Comparison of ENCODE assay signal across 1 cellular context in the genomic region with DNA sequence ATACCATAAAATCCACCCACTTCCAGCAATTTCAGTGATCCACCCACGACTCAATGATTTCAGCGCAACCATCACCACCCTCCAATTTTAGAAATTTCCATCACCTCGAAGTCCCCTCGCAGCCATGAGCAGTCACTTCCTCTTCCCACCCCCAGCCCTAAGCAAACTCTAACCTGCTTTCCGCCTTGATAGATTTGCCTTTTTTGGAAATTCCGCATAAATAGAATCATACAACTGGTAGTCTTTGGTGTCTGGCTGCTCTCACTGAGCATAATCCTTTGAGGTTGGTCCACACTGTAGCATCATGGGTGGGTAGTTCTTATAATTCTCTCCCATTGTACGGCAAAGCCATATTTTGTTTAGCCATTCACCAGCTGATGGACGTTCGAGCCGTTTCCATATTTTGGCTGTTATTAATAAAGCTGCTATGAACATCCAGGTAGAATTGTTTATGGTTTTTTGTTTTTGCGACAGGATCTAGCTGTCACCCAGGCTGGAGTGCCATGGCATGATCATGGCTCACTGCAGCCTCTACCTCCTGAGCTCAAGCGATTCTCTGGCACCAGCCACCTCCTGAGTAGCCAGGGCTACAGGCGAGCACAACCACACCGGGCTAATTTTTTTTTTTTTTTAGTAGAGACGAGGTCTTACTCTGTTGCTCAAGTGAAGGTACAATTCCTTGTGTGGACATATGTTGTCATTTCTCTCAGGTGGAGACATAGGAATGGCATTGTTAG.
TF ChIP-seq lines count a peak whose summit lies in the region.

No MANE protein-coding gene starts in this region.

TF ChIP-seq in K562, 482 proteins besides CTCF, POLR2A, EP300 and RAD21 (continued from another document):
- TF ChIP-seq NEUROD1 (IDR thresholded peaks at IDR 0.05; ENCODE audit: borderline replicate concordance, low read depth, low read length, partially characterized antibody): no peak
- TF ChIP-seq MCM7 (IDR thresholded peaks at IDR 0.05): no peak
- no peak for TF ChIP-seq SRSF1 (IDR thresholded peaks at IDR 0.05; ENCODE audit: low read depth, low read length)
- TF ChIP-seq FUS (optimal IDR thresholded peaks at IDR 0.05; ENCODE audit: low read depth, low read length): no peak
- TF ChIP-seq MEF2D (tag; conservative IDR thresholded peaks at IDR 0.05; ENCODE audit: low read depth): 0 out of 2 replicates have a peak, but pooled peaks have one; percentile 42
- no peak for TF ChIP-seq MYBL2 (IDR thresholded peaks at IDR 0.05; ENCODE audit: low read depth)
- no peak for TF ChIP-seq MYBL2 (CRISPR knock-in tag; IDR thresholded peaks at IDR 0.05; ENCODE audit: borderline replicate concordance)
- TF ChIP-seq, protein P1, sequence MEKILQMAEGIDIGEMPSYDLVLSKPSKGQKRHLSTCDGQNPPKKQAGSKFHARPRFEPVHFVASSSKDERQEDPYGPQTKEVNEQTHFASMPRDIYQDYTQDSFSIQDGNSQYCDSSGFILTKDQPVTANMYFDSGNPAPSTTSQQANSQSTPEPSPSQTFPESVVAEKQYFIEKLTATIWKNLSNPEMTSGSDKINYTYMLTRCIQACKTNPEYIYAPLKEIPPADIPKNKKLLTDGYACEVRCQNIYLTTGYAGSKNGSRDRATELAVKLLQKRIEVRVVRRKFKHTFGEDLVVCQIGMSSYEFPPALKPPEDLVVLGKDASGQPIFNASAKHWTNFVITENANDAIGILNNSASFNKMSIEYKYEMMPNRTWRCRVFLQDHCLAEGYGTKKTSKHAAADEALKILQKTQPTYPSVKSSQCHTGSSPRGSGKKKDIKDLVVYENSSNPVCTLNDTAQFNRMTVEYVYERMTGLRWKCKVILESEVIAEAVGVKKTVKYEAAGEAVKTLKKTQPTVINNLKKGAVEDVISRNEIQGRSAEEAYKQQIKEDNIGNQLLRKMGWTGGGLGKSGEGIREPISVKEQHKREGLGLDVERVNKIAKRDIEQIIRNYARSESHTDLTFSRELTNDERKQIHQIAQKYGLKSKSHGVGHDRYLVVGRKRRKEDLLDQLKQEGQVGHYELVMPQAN (IDR thresholded peaks at IDR 0.05; ENCODE audit: borderline replicate concordance): no peak
- TF ChIP-seq PHF8 (IDR thresholded peaks at IDR 0.05; ENCODE audit: borderline replicate concordance, low read length): no peak
- TF ChIP-seq ZBTB8A (IDR thresholded peaks at IDR 0.05; ENCODE audit: partially characterized antibody): no peak
- TF ChIP-seq, protein P2, sequence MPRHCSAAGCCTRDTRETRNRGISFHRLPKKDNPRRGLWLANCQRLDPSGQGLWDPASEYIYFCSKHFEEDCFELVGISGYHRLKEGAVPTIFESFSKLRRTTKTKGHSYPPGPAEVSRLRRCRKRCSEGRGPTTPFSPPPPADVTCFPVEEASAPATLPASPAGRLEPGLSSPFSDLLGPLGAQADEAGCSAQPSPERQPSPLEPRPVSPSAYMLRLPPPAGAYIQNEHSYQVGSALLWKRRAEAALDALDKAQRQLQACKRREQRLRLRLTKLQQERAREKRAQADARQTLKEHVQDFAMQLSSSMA (CRISPR knock-in tag; IDR thresholded peaks at IDR 0.05): no peak
- TF ChIP-seq, protein P3, sequence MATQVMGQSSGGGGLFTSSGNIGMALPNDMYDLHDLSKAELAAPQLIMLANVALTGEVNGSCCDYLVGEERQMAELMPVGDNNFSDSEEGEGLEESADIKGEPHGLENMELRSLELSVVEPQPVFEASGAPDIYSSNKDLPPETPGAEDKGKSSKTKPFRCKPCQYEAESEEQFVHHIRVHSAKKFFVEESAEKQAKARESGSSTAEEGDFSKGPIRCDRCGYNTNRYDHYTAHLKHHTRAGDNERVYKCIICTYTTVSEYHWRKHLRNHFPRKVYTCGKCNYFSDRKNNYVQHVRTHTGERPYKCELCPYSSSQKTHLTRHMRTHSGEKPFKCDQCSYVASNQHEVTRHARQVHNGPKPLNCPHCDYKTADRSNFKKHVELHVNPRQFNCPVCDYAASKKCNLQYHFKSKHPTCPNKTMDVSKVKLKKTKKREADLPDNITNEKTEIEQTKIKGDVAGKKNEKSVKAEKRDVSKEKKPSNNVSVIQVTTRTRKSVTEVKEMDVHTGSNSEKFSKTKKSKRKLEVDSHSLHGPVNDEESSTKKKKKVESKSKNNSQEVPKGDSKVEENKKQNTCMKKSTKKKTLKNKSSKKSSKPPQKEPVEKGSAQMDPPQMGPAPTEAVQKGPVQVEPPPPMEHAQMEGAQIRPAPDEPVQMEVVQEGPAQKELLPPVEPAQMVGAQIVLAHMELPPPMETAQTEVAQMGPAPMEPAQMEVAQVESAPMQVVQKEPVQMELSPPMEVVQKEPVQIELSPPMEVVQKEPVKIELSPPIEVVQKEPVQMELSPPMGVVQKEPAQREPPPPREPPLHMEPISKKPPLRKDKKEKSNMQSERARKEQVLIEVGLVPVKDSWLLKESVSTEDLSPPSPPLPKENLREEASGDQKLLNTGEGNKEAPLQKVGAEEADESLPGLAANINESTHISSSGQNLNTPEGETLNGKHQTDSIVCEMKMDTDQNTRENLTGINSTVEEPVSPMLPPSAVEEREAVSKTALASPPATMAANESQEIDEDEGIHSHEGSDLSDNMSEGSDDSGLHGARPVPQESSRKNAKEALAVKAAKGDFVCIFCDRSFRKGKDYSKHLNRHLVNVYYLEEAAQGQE (CRISPR knock-in tag; IDR thresholded peaks at IDR 0.05; ENCODE audit: low read depth): no peak
- no peak for TF ChIP-seq FOXP1 (CRISPR knock-in tag; IDR thresholded peaks at IDR 0.05)
- TF ChIP-seq KLF1 (tag; IDR thresholded peaks at IDR 0.05): no peak
- TF ChIP-seq STAT5B (CRISPR knock-in tag; IDR thresholded peaks at IDR 0.05): no peak
- TF ChIP-seq EGR1 (conservative IDR thresholded peaks at IDR 0.05): peak; percentile 61
- TF ChIP-seq CSDE1 (IDR thresholded peaks at IDR 0.05): no peak
- TF ChIP-seq YY1 (IDR thresholded peaks at IDR 0.05; ENCODE audit: borderline replicate concordance in 1 of 3, control insufficient read depth in 1 of 3, extremely low read depth in 1 of 3, insufficient read depth in 3 of 3, insufficient read length in 1 of 3, insufficient replicate concordance in 2 of 3, low read depth in 1 of 3, low read length in 2 of 3): peak in 1 of 3 experiments; percentile 21
- TF ChIP-seq POLR2B (IDR thresholded peaks at IDR 0.05; ENCODE audit: low read depth, partially characterized antibody): no peak
- TF ChIP-seq ELF4 (CRISPR knock-in tag; IDR thresholded peaks at IDR 0.05): no peak
- TF ChIP-seq ZNF445 (CRISPR knock-in tag; IDR thresholded peaks at IDR 0.05; ENCODE audit: low read depth): no peak
- TF ChIP-seq GABPB2 (CRISPR knock-in tag; conservative IDR thresholded peaks at IDR 0.05): no peak
- TF ChIP-seq MEF2A (IDR thresholded peaks at IDR 0.05; ENCODE audit: control insufficient read depth, low read depth, low read length): peak; percentile 43; the same call in 1 of the 2 replicates
- no peak for TF ChIP-seq ZNF133 (CRISPR knock-in tag; IDR thresholded peaks at IDR 0.05)
- TF ChIP-seq SRSF7 (optimal IDR thresholded peaks at IDR 0.05; ENCODE audit: low read depth, low read length): no peak
- no peak for TF ChIP-seq XRCC3 (IDR thresholded peaks at IDR 0.05)
- TF ChIP-seq NR2F6 (CRISPR knock-in tag; IDR thresholded peaks at IDR 0.05): no peak
- no peak for TF ChIP-seq TRIM28 (IDR thresholded peaks at IDR 0.05)
- no peak for TF ChIP-seq HIVEP1 (CRISPR knock-in tag; IDR thresholded peaks at IDR 0.05)
- no peak for TF ChIP-seq CREM (IDR thresholded peaks at IDR 0.05; ENCODE audit: low read depth)
- TF ChIP-seq SOX6 (IDR thresholded peaks at IDR 0.05): no peak
- TF ChIP-seq FOXM1 (IDR thresholded peaks at IDR 0.05; ENCODE audit: low read depth): no peak
- no peak for TF ChIP-seq FOXM1 (CRISPR knock-in tag; IDR thresholded peaks at IDR 0.05; ENCODE audit: low read depth)
- peak; percentile 62 for TF ChIP-seq L3MBTL2 (IDR thresholded peaks at IDR 0.05)
- no peak for TF ChIP-seq PPARD (CRISPR knock-in tag; IDR thresholded peaks at IDR 0.05)
- TF ChIP-seq CHD4 (IDR thresholded peaks at IDR 0.05; ENCODE audit: insufficient read depth, insufficient replicate concordance, low read depth, low read length, poor library complexity, severe bottlenecking): no peak
- peak; percentile 37 to 48; a peak in 2 of 4 replicates for TF ChIP-seq KDM1A (IDR thresholded peaks at IDR 0.05)
- no peak for TF ChIP-seq ZNF140 (CRISPR knock-in tag; IDR thresholded peaks at IDR 0.05)
- TF ChIP-seq KLF16 (IDR thresholded peaks at IDR 0.05): no peak
- TF ChIP-seq CXXC5 (CRISPR knock-in tag; IDR thresholded peaks at IDR 0.05): no peak
- no peak for TF ChIP-seq ZFX (CRISPR knock-in tag; IDR thresholded peaks at IDR 0.05)
- no peak for TF ChIP-seq ZKSCAN1 (IDR thresholded peaks at IDR 0.05; ENCODE audit: low read depth, low read length)
- TF ChIP-seq PML (IDR thresholded peaks at IDR 0.05; ENCODE audit: low read length): no peak
- no peak for TF ChIP-seq MIER1 (IDR thresholded peaks at IDR 0.05; ENCODE audit: low read depth)
- TF ChIP-seq RFX5 (IDR thresholded peaks at IDR 0.05; ENCODE audit: low read depth, low read length): no peak
- no peak for TF ChIP-seq POLR2AphosphoS5 (IDR thresholded peaks at IDR 0.05; ENCODE audit: control insufficient read depth, insufficient read depth, low read depth, low read length)
